Comparison of ENCODE assay signal across 1 cellular context in the genomic region with DNA sequence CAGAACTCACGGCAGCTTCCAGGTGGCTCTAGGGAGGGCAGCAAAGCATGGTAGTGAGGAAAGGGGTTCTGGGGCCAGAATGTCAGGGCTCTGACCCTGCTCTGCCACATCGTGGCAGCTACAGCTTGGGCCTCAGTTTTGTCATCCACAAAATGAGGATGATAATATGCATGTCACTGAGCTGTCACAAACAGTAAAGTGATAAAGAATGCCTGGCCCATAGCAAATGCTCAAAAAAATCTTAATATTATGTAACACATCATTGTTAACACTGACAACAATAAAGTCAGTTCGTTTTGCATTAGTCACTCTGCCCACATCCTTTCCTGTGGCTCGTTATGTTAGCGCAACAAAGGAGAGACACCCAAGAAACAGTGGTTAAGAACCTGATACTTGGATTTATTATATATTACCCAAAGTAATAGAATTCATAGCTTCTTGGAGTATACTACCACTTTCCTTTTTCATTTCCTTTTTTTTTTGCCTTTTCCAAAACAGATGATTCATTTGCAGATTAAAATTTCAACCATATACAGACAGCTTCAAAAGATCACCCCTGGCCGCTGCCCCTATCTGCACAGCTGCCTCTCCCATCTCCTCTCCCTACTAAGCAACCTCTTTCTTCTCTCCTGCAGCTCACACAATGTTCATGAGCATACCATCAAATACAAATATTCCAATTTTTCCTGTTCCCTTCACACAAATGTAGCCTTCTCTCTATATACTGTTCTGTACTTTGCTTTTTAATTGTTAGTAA.
TF ChIP-seq lines count a peak whose summit lies in the region.

No MANE protein-coding gene starts in this region.

TF ChIP-seq in WTC11, 78 proteins besides CTCF, POLR2A, EP300 and RAD21 (continued from another document):
- TF ChIP-seq, protein P1, sequence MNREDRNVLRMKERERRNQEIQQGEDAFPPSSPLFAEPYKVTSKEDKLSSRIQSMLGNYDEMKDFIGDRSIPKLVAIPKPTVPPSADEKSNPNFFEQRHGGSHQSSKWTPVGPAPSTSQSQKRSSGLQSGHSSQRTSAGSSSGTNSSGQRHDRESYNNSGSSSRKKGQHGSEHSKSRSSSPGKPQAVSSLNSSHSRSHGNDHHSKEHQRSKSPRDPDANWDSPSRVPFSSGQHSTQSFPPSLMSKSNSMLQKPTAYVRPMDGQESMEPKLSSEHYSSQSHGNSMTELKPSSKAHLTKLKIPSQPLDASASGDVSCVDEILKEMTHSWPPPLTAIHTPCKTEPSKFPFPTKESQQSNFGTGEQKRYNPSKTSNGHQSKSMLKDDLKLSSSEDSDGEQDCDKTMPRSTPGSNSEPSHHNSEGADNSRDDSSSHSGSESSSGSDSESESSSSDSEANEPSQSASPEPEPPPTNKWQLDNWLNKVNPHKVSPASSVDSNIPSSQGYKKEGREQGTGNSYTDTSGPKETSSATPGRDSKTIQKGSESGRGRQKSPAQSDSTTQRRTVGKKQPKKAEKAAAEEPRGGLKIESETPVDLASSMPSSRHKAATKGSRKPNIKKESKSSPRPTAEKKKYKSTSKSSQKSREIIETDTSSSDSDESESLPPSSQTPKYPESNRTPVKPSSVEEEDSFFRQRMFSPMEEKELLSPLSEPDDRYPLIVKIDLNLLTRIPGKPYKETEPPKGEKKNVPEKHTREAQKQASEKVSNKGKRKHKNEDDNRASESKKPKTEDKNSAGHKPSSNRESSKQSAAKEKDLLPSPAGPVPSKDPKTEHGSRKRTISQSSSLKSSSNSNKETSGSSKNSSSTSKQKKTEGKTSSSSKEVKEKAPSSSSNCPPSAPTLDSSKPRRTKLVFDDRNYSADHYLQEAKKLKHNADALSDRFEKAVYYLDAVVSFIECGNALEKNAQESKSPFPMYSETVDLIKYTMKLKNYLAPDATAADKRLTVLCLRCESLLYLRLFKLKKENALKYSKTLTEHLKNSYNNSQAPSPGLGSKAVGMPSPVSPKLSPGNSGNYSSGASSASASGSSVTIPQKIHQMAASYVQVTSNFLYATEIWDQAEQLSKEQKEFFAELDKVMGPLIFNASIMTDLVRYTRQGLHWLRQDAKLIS (CRISPR knock-in tag; IDR thresholded peaks at IDR 0.05; ENCODE audit: borderline replicate concordance), result no peak
- TF ChIP-seq ZNF121 (CRISPR knock-in tag; IDR thresholded peaks at IDR 0.05) (no peak), FOXJ3 (CRISPR knock-in tag; IDR thresholded peaks at IDR 0.05; ENCODE audit: borderline replicate concordance) (no peak), CREM (CRISPR knock-in tag; IDR thresholded peaks at IDR 0.05) (no peak), EMX1 (CRISPR knock-in tag; IDR thresholded peaks at IDR 0.05) (no peak), GABPB1 (CRISPR knock-in tag; IDR thresholded peaks at IDR 0.05) (no peak), FOXP1 (CRISPR knock-in tag; IDR thresholded peaks at IDR 0.05; ENCODE audit: borderline replicate concordance) (no peak), TP53 (CRISPR knock-in tag; IDR thresholded peaks at IDR 0.05) (no peak), SP1 (CRISPR knock-in tag; conservative IDR thresholded peaks at IDR 0.05) (no peak), ATF1 (CRISPR knock-in tag; IDR thresholded peaks at IDR 0.05) (no peak), GTF2I (CRISPR knock-in tag; conservative IDR thresholded peaks at IDR 0.05) (no peak)
- TF ChIP-seq, protein P2, sequence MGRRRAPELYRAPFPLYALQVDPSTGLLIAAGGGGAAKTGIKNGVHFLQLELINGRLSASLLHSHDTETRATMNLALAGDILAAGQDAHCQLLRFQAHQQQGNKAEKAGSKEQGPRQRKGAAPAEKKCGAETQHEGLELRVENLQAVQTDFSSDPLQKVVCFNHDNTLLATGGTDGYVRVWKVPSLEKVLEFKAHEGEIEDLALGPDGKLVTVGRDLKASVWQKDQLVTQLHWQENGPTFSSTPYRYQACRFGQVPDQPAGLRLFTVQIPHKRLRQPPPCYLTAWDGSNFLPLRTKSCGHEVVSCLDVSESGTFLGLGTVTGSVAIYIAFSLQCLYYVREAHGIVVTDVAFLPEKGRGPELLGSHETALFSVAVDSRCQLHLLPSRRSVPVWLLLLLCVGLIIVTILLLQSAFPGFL (CRISPR knock-in tag; IDR thresholded peaks at IDR 0.05; ENCODE audit: borderline replicate concordance), result no peak
- TF ChIP-seq, protein P3, sequence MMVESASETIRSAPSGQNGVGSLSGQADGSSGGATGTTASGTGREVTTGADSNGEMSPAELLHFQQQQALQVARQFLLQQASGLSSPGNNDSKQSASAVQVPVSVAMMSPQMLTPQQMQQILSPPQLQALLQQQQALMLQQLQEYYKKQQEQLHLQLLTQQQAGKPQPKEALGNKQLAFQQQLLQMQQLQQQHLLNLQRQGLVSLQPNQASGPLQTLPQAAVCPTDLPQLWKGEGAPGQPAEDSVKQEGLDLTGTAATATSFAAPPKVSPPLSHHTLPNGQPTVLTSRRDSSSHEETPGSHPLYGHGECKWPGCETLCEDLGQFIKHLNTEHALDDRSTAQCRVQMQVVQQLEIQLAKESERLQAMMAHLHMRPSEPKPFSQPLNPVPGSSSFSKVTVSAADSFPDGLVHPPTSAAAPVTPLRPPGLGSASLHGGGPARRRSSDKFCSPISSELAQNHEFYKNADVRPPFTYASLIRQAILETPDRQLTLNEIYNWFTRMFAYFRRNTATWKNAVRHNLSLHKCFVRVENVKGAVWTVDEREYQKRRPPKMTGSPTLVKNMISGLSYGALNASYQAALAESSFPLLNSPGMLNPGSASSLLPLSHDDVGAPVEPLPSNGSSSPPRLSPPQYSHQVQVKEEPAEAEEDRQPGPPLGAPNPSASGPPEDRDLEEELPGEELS (CRISPR knock-in tag; IDR thresholded peaks at IDR 0.05), result no peak
- TF ChIP-seq, protein P4, sequence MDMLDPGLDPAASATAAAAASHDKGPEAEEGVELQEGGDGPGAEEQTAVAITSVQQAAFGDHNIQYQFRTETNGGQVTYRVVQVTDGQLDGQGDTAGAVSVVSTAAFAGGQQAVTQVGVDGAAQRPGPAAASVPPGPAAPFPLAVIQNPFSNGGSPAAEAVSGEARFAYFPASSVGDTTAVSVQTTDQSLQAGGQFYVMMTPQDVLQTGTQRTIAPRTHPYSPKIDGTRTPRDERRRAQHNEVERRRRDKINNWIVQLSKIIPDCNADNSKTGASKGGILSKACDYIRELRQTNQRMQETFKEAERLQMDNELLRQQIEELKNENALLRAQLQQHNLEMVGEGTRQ (CRISPR knock-in tag; IDR thresholded peaks at IDR 0.05), result no peak
- TF ChIP-seq, protein P5, sequence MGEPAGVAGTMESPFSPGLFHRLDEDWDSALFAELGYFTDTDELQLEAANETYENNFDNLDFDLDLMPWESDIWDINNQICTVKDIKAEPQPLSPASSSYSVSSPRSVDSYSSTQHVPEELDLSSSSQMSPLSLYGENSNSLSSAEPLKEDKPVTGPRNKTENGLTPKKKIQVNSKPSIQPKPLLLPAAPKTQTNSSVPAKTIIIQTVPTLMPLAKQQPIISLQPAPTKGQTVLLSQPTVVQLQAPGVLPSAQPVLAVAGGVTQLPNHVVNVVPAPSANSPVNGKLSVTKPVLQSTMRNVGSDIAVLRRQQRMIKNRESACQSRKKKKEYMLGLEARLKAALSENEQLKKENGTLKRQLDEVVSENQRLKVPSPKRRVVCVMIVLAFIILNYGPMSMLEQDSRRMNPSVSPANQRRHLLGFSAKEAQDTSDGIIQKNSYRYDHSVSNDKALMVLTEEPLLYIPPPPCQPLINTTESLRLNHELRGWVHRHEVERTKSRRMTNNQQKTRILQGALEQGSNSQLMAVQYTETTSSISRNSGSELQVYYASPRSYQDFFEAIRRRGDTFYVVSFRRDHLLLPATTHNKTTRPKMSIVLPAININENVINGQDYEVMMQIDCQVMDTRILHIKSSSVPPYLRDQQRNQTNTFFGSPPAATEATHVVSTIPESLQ (CRISPR knock-in tag; IDR thresholded peaks at IDR 0.05), result no peak
- TF ChIP-seq, protein P6, sequence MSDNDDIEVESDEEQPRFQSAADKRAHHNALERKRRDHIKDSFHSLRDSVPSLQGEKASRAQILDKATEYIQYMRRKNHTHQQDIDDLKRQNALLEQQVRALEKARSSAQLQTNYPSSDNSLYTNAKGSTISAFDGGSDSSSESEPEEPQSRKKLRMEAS (CRISPR knock-in tag; IDR thresholded peaks at IDR 0.05), result no peak
